In genomic region chr18:12003894-12004293, GRCh38 we compare ENCODE assay signal across 26 cellular contexts. TPM values are rescaled to one million over a fixed set of nuclear protein-coding genes. Genes with fewer than 3 reads are reported as not detected.
A peak's percentile ranks its signal among the peaks of the same experiment; 100 is the strongest.
DNase-seq lines count a peak whose midpoint lies in the region; ATAC-seq and TF ChIP-seq lines count a peak whose summit lies in the region.
"Had no signal": no experiment of that assay in that cellular context is flagged by ENCODE, and none has a peak within 500 bp of the region (broad histone marks: within the 10 kb centered on the region; RNA-seq: fewer than 3 reads in every experiment).

No MANE protein-coding gene starts in this region.

- peak overlapping the region; percentile 64 for H3K27ac ChIP-seq in left ventricle myocardium inferior (replicated peaks)
- no peak overlapping the region for H3K27ac ChIP-seq in neural progenitor cell
- H3K27ac ChIP-seq in stomach = peak overlapping the region in 4 of 5 donors; percentile 19 to 93 (median 83)
- H3K27ac ChIP-seq: 22Rv1, parathyroid adenoma had no signal

- no peaks in the 10 kb centered on the region for H3K9me3 ChIP-seq in left ventricle myocardium inferior (replicated peaks)
- H3K9me3 ChIP-seq in neural progenitor cell (ENCODE audit: low read depth) = no peaks in the 10 kb centered on the region
- H3K9me3 ChIP-seq in stomach = no peaks in the 10 kb centered on the region
- H3K9me3 ChIP-seq: SK-N-SH had no signal

- H3K36me3 ChIP-seq in left ventricle myocardium inferior (peaks cover 43% of the 10 kb centered on the region), neural progenitor cell (no peaks in the 10 kb centered on the region), stomach (peaks cover 0 to 62% (median 36%) of the 10 kb centered on the region in 4 donors)

- H3K4me3 Mint-ChIP-seq in neural progenitor cell = no peak overlapping the region
- H3K4me3 Mint-ChIP-seq in activated T-helper 2 cell treated with anti-CD3 and anti-CD28 coated beads, Interferon-gamma antibody, Interleukin-2, Interleukin-4, amounts not matched to agents 10 μg/mL and 5 μg/mL and 100 μg/mL, durations not matched to agents 14 hours and 24 hours and 36 hours (ENCODE audit: low read depth) = no peak overlapping the region
- H3K4me3 Mint-ChIP-seq: activated naive CD4-positive, alpha-beta T cell treated with anti-CD3 and anti-CD28 coated beads for 36 hours; activated T-cell treated with anti-CD3 and anti-CD28 coated beads, Interleukin-2, amount 50 U/mL, for 72 hours; central memory CD8-positive, alpha-beta T cell; stimulated activated effector memory CD8-positive, alpha-beta T cell treated with anti-CD3 and anti-CD28 coated beads, Interleukin-12 subunit alpha, Interleukin-12 subunit beta, amount 100 ng/mL, for 72 hours; T-helper 1 cell treated with Interleukin-12 subunit alpha and Interleukin-12 subunit beta and Interleukin-4 antibody, amounts not matched to agents 30 μg/mL and 1 μg/mL, for 36 hours had no signal

- TF ChIP-seq POLR2A in stomach (IDR thresholded peaks at IDR 0.05) = no peak

- no peaks in the 10 kb centered on the region for H3F3A ChIP-seq in neural progenitor cell (ENCODE audit: low read depth)

- no peak for TF ChIP-seq EP300 in stomach (IDR thresholded peaks at IDR 0.05)

- no peak overlapping the region for H3K9ac ChIP-seq in neural progenitor cell
- H3K9ac ChIP-seq: parathyroid adenoma, SK-N-SH had no signal

- intact Hi-C loops in left ventricle myocardium inferior (cut with micrococcal nuclease) = no loop called here
- intact Hi-C loops in stomach (cut with DNase I; ENCODE audit: low total_unique reads) = no loop called here
- intact Hi-C loops in activated T-helper 2 cell treated with anti-CD3 and anti-CD28 coated beads, Interferon-gamma antibody, Interleukin-2, Interleukin-4, amounts not matched to agents 10 μg/mL and 5 μg/mL and 100 μg/mL, durations not matched to agents 14 hours and 24 hours and 36 hours (cut with micrococcal nuclease) = no loop called here

- peaks cover 16% of the 10 kb centered on the region for H3K4me1 Mint-ChIP-seq in neural progenitor cell
- H3K4me1 Mint-ChIP-seq in activated T-helper 2 cell treated with anti-CD3 and anti-CD28 coated beads, Interferon-gamma antibody, Interleukin-2, Interleukin-4, amounts not matched to agents 10 μg/mL and 5 μg/mL and 100 μg/mL, durations not matched to agents 14 hours and 24 hours and 36 hours (ENCODE audit: low read depth) = no peaks in the 10 kb centered on the region
- H3K4me1 Mint-ChIP-seq: central memory CD8-positive, alpha-beta T cell; stimulated activated effector memory CD8-positive, alpha-beta T cell treated with anti-CD3 and anti-CD28 coated beads, Interleukin-12 subunit alpha, Interleukin-12 subunit beta, amount 100 ng/mL, for 72 hours had no signal

- no peak overlapping the region for H3K4me2 ChIP-seq in neural progenitor cell
- H3K4me2 ChIP-seq: SK-N-SH had no signal

- no peak for TF ChIP-seq CTCF in left ventricle myocardium inferior (IDR thresholded peaks at IDR 0.05; ENCODE audit: borderline replicate concordance)
- TF ChIP-seq CTCF in neural progenitor cell (IDR thresholded peaks at IDR 0.05) = no peak
- no peak for TF ChIP-seq CTCF in stomach (IDR thresholded peaks at IDR 0.05)

- peaks cover 5% of the 10 kb centered on the region for H4K20me1 ChIP-seq in neural progenitor cell (ENCODE audit: low read depth)

- H3K4me3 ChIP-seq in left ventricle myocardium inferior = no peak overlapping the region
- no peak overlapping the region for H3K4me3 ChIP-seq in neural progenitor cell
- H3K4me3 ChIP-seq in stomach = no peak overlapping the region

- no peak for ATAC-seq in GM19452 (IDR thresholded peaks at IDR 0.05; ENCODE audit: unreplicated experiment)
- no peak for ATAC-seq in HG03520 (IDR thresholded peaks at IDR 0.05; ENCODE audit: unreplicated experiment)
- ATAC-seq: activated T-cell treated with anti-CD3 and anti-CD28 coated beads, Interleukin-2, amount 50 U/mL, for 72 hours; esophagus mucosa; stimulated activated effector memory CD8-positive, alpha-beta T cell treated with anti-CD3 and anti-CD28 coated beads, Interleukin-12 subunit alpha, Interleukin-12 subunit beta, amount 100 ng/mL, for 72 hours had no signal

- H2AFZ ChIP-seq in neural progenitor cell (replicated peaks) = no peak overlapping the region
- H2AFZ ChIP-seq: parathyroid adenoma had no signal

- peak; percentile 25 for DNase-seq in activated effector memory CD4-positive, alpha-beta T cell treated with anti-CD3 and anti-CD28 coated beads, Interleukin-2, amount 50 U/mL, for 16 hours
- DNase-seq in activated effector memory CD4-positive, alpha-beta T cell treated with Interleukin-2 at 50 U/mL for 16 hours = no peak
- DNase-seq in left ventricle myocardium inferior (no peak), neural progenitor cell (ENCODE audit: low spot score) (no peak), stomach (peak; percentile 25)
- no peak for DNase-seq in activated T-helper 2 cell treated with anti-CD3 and anti-CD28 coated beads, Interferon-gamma antibody, Interleukin-2, Interleukin-4, amounts not matched to agents 10 μg/mL and 5 μg/mL and 100 μg/mL, durations not matched to agents 14 hours and 24 hours and 36 hours (ENCODE audit: low spot score)
- DNase-seq: activated CD4-positive, alpha-beta T cell treated with anti-CD3 and anti-CD28 coated beads, Interleukin-2, amount 50 U/mL, for 4 hours; activated naive CD4-positive, alpha-beta T cell treated with anti-CD3 and anti-CD28 coated beads for 36 hours; activated T-cell treated with anti-CD3 and anti-CD28 coated beads, Interleukin-2, amount 50 U/mL, for 72 hours; C1 segment of cervical spinal cord; COR-L47; dermis blood vessel endothelial cell; foreskin fibroblast; H7; NCI-H1436 treated with DMSO at 0.1 percent for 48 hours; OCI-M1; SK-N-SH; stimulated activated CD4-positive, alpha-beta T cell treated with anti-CD3 and anti-CD28 coated beads, Interleukin-15, amount 100 ng/mL, for 24 hours had no signal

- H3K27me3 Mint-ChIP-seq in neural progenitor cell (ENCODE audit: insufficient read depth, low read depth) = peaks cover 2% of the 10 kb centered on the region
- no peaks in the 10 kb centered on the region for H3K27me3 Mint-ChIP-seq in activated T-helper 2 cell treated with anti-CD3 and anti-CD28 coated beads, Interferon-gamma antibody, Interleukin-2, Interleukin-4, amounts not matched to agents 10 μg/mL and 5 μg/mL and 100 μg/mL, durations not matched to agents 14 hours and 24 hours and 36 hours (ENCODE audit: low read depth)
- H3K27me3 Mint-ChIP-seq: central memory CD8-positive, alpha-beta T cell had no signal

- peak overlapping the region; percentile 81 for H3K27ac Mint-ChIP-seq in neural progenitor cell
- no peak overlapping the region for H3K27ac Mint-ChIP-seq in activated T-helper 2 cell treated with anti-CD3 and anti-CD28 coated beads, Interferon-gamma antibody, Interleukin-2, Interleukin-4, amounts not matched to agents 10 μg/mL and 5 μg/mL and 100 μg/mL, durations not matched to agents 14 hours and 24 hours and 36 hours
- H3K27ac Mint-ChIP-seq: activated naive CD4-positive, alpha-beta T cell treated with anti-CD3 and anti-CD28 coated beads for 36 hours; activated T-cell treated with anti-CD3 and anti-CD28 coated beads, Interleukin-2, amount 50 U/mL, for 72 hours; stimulated activated effector memory CD8-positive, alpha-beta T cell treated with anti-CD3 and anti-CD28 coated beads, Interleukin-12 subunit alpha, Interleukin-12 subunit beta, amount 100 ng/mL, for 72 hours; T-helper 1 cell treated with Interleukin-12 subunit alpha and Interleukin-12 subunit beta and Interleukin-4 antibody, amounts not matched to agents 30 μg/mL and 1 μg/mL, for 36 hours had no signal

- peaks cover 27% of the 10 kb centered on the region for H3K4me1 ChIP-seq in left ventricle myocardium inferior
- H3K4me1 ChIP-seq in neural progenitor cell = no peaks in the 10 kb centered on the region
- peaks cover 37 to 65% (median 52%) of the 10 kb centered on the region in 4 donors for H3K4me1 ChIP-seq in stomach
- H3K4me1 ChIP-seq: parathyroid adenoma had no signal

- peaks cover 19% of the 10 kb centered on the region for H3K36me3 Mint-ChIP-seq in neural progenitor cell
- H3K36me3 Mint-ChIP-seq in activated T-helper 2 cell treated with anti-CD3 and anti-CD28 coated beads, Interferon-gamma antibody, Interleukin-2, Interleukin-4, amounts not matched to agents 10 μg/mL and 5 μg/mL and 100 μg/mL, durations not matched to agents 14 hours and 24 hours and 36 hours (ENCODE audit: low read depth) = no peaks in the 10 kb centered on the region
- H3K36me3 Mint-ChIP-seq: stimulated activated effector memory CD8-positive, alpha-beta T cell treated with anti-CD3 and anti-CD28 coated beads, Interleukin-12 subunit alpha, Interleukin-12 subunit beta, amount 100 ng/mL, for 72 hours had no signal

- H3K79me2 ChIP-seq in neural progenitor cell (ENCODE audit: low read depth) = no peaks in the 10 kb centered on the region
- H3K79me2 ChIP-seq: parathyroid adenoma had no signal

- H3K27me3 ChIP-seq in left ventricle myocardium inferior (ENCODE audit: low read depth) (no peaks in the 10 kb centered on the region), neural progenitor cell (no peaks in the 10 kb centered on the region), stomach (no peaks in the 10 kb centered on the region)

- H3K9me3 Mint-ChIP-seq in neural progenitor cell = no peaks in the 10 kb centered on the region
- H3K9me3 Mint-ChIP-seq in activated T-helper 2 cell treated with anti-CD3 and anti-CD28 coated beads, Interferon-gamma antibody, Interleukin-2, Interleukin-4, amounts not matched to agents 10 μg/mL and 5 μg/mL and 100 μg/mL, durations not matched to agents 14 hours and 24 hours and 36 hours = no peaks in the 10 kb centered on the region
- H3K9me3 Mint-ChIP-seq: activated naive CD4-positive, alpha-beta T cell treated with anti-CD3 and anti-CD28 coated beads for 36 hours; activated T-cell treated with anti-CD3 and anti-CD28 coated beads, Interleukin-2, amount 50 U/mL, for 72 hours; central memory CD8-positive, alpha-beta T cell; stimulated activated effector memory CD8-positive, alpha-beta T cell treated with anti-CD3 and anti-CD28 coated beads, Interleukin-12 subunit alpha, Interleukin-12 subunit beta, amount 100 ng/mL, for 72 hours; T-helper 1 cell treated with Interleukin-12 subunit alpha and Interleukin-12 subunit beta and Interleukin-4 antibody, amounts not matched to agents 30 μg/mL and 1 μg/mL, for 36 hours had no signal

- 62 to 94% (median 75%) methylated on average over 1 of the region's 1 CpG for WGBS in stomach, 5 donors

RNA-seq across cellular contexts. Expression of gene IMPA2, which starts 22.6 kb away (rescaled TPM):
- total RNA-seq in left ventricle myocardium inferior (51.5 TPM), neural progenitor cell (ENCODE audit: low replicate concordance) (41.9 and 85.3 TPM in 2 replicates), stomach (100 to 1,000 TPM in 3 of 5 donors, 10 to 100 TPM in 2; 75.2 to 263 (median 138) TPM)
- 10 to 100 TPM; 61.0 to 79.9 (median 64.5) TPM for polyA plus RNA-seq in stomach
- total RNA-seq in activated T-helper 2 cell treated with anti-CD3 and anti-CD28 coated beads, Interferon-gamma antibody, Interleukin-2, Interleukin-4, amounts not matched to agents 10 μg/mL and 5 μg/mL and 100 μg/mL, durations not matched to agents 14 hours and 24 hours and 36 hours = 17.4 and 22.2 TPM in 2 replicates

Comparison
In these comparisons a context has a peak if more than half of its experiments do, and no peak if none do; other contexts are left out.
1. DNase-seq: peak in activated effector memory CD4-positive, alpha-beta T cell treated with anti-CD3 and anti-CD28 coated beads, Interleukin-2, amount 50 U/mL, for 16 hours (single experiment) and stomach (single experiment); none in activated effector memory CD4-positive, alpha-beta T cell treated with Interleukin-2 at 50 U/mL for 16 hours (single experiment), left ventricle myocardium inferior (single experiment), neural progenitor cell (single experiment) and activated T-helper 2 cell treated with anti-CD3 and anti-CD28 coated beads, Interferon-gamma antibody, Interleukin-2, Interleukin-4, amounts not matched to agents 10 μg/mL and 5 μg/mL and 100 μg/mL, durations not matched to agents 14 hours and 24 hours and 36 hours (single experiment).